In genomic region chr2:199875400-199875799, GRCh38 we compare ENCODE assay signal across 16 cellular contexts. TPM values are rescaled to one million over a fixed set of nuclear protein-coding genes. Genes with fewer than 3 reads are reported as not detected.
DNase-seq lines count a peak whose midpoint lies in the region; ATAC-seq and TF ChIP-seq lines count a peak whose summit lies in the region.
"Had no signal": no experiment of that assay in that cellular context is flagged by ENCODE, and none has a peak within 500 bp of the region (broad histone marks: within the 10 kb centered on the region; RNA-seq: fewer than 3 reads in every experiment).

No MANE protein-coding gene starts in this region.

- TF ChIP-seq POLR2A in esophagus muscularis mucosa (IDR thresholded peaks at IDR 0.05; ENCODE audit: low read depth): no peak

- H3K9me3 ChIP-seq in ascending aorta (peaks cover 0 to 3% of the 10 kb centered on the region in 2 donors), esophagus muscularis mucosa (peaks cover 0 to 13% (median 6%) of the 10 kb centered on the region in 4 donors)

- intact Hi-C loops in ascending aorta (cut with DNase I) (no loop called here), esophagus muscularis mucosa (cut with DNase I) (no loop called here)

- H3K4me1 Mint-ChIP-seq in HFFc6 (ENCODE audit: low read depth): peaks cover 6% of the 10 kb centered on the region; the same call in 1 of the 2 replicates
- H3K4me1 Mint-ChIP-seq in chondrocyte (ENCODE audit: low read depth): peaks cover 28% of the 10 kb centered on the region
- no peaks in the 10 kb centered on the region for H3K4me1 Mint-ChIP-seq in T-cell

- H3K9me3 Mint-ChIP-seq in HFFc6 (peaks cover 15% of the 10 kb centered on the region), chondrocyte (ENCODE audit: low read depth) (peaks cover 17% of the 10 kb centered on the region), T-cell (peaks cover 10 to 16% (median 15%) of the 10 kb centered on the region in 3 donors)

- H3K36me3 Mint-ChIP-seq in HFFc6 (ENCODE audit: low read depth) (0 out of 2 replicates have a peak, but pooled peaks cover 6% of the 10 kb centered on the region), chondrocyte (ENCODE audit: low read depth) (peaks cover 10% of the 10 kb centered on the region), T-cell (peaks cover 12% of the 10 kb centered on the region)

- TF ChIP-seq EP300 in esophagus muscularis mucosa (IDR thresholded peaks at IDR 0.05): no peak

- no CpG with 5 or more reads among the region's 1 CpG for WGBS in mesendoderm (ENCODE audit: extremely low coverage, insufficient coverage, low lambda C conversion rate)
- 84% methylated on average over 1 of the region's 1 CpG for WGBS in esophagus muscularis mucosa

- H3K4me3 Mint-ChIP-seq in HFFc6: no peak overlapping the region
- no peak overlapping the region for H3K4me3 Mint-ChIP-seq in chondrocyte (ENCODE audit: unreplicated experiment)
- H3K4me3 Mint-ChIP-seq in T-cell: no peak overlapping the region

- H3K23ac ChIP-seq in mesendoderm (ENCODE audit: low read length): no peak overlapping the region

- H3K27me3 Mint-ChIP-seq in HFFc6 (ENCODE audit: insufficient read depth): no peaks in the 10 kb centered on the region
- no peaks in the 10 kb centered on the region for H3K27me3 Mint-ChIP-seq in chondrocyte (ENCODE audit: low read depth)
- H3K27me3 Mint-ChIP-seq in T-cell: peaks cover 22 to 24% of the 10 kb centered on the region in 2 donors

- H4K8ac ChIP-seq in mesendoderm (ENCODE audit: low read depth, low read length): no peak overlapping the region

- H3K79me2 ChIP-seq in mesendoderm (ENCODE audit: control insufficient read depth, insufficient read depth, low read length): no peaks in the 10 kb centered on the region

- no peak overlapping the region for H2BK120ac ChIP-seq in mesendoderm (ENCODE audit: low read depth, low read length)

- H2AK5ac ChIP-seq in mesendoderm (ENCODE audit: low read length): no peak overlapping the region

- no peak overlapping the region for H3K4me2 ChIP-seq in mesendoderm (ENCODE audit: low read length)

- H3K27ac Mint-ChIP-seq in HFFc6: no peak overlapping the region
- peak overlapping the region; percentile 57 for H3K27ac Mint-ChIP-seq in chondrocyte (ENCODE audit: unreplicated experiment)
- no peak overlapping the region for H3K27ac Mint-ChIP-seq in T-cell

- no peak overlapping the region for H2BK5ac ChIP-seq in mesendoderm (ENCODE audit: low read length)

- H2BK15ac ChIP-seq in mesendoderm (replicated peaks; ENCODE audit: low read depth): no peak overlapping the region

- H3K18ac ChIP-seq in mesendoderm (ENCODE audit: low read length): no peak overlapping the region

- no peak overlapping the region for H3K4ac ChIP-seq in mesendoderm (ENCODE audit: low read depth, low read length)

- DNase-seq in BJ (ENCODE audit: low read depth) (peak; percentile 32), HFFc6 (peak; percentile 26), chondrocyte (ENCODE audit: low spot score) (no peak), mesendoderm (peak; percentile 74), ascending aorta (ENCODE audit: low spot score in 2 of 2) (no peak), NCI-H1417 treated with DMSO at 0.1 percent for 48 hours (lab: John Stamatoyannopoulos, UW) (no peak), T-cell (no peak), esophagus muscularis mucosa (ENCODE audit: extremely low spot score) (no peak)
- DNase-seq: Caco-2, NCI-H1436, NCI-H2029 treated with DMSO at 0.1 percent for 48 hours, NCI-H2171 treated with DMSO at 0.1 percent for 48 hours, NCI-H774, PC-3, SJCRH30 had no signal

- TF ChIP-seq CTCF in BJ (IDR thresholded peaks at IDR 0.05; ENCODE audit: insufficient read depth, low read depth, low read length): no peak
- TF ChIP-seq CTCF in HFFc6 (IDR thresholded peaks at IDR 0.05): no peak
- TF ChIP-seq CTCF in chondrocyte (IDR thresholded peaks at IDR 0.05): no peak
- no peak for TF ChIP-seq CTCF in ascending aorta (IDR thresholded peaks at IDR 0.05)
- no peak for TF ChIP-seq CTCF in esophagus muscularis mucosa (IDR thresholded peaks at IDR 0.05)

- no peak overlapping the region for H3K9ac ChIP-seq in mesendoderm (ENCODE audit: low read length)

- H3K27me3 ChIP-seq in BJ (ENCODE audit: control insufficient read depth, insufficient read depth, low read length) (0 out of 2 replicates have a peak, but pooled peaks cover 1% of the 10 kb centered on the region), mesendoderm (ENCODE audit: insufficient read depth, low read length, poor library complexity) (no peaks in the 10 kb centered on the region), ascending aorta (no peaks in the 10 kb centered on the region), esophagus muscularis mucosa (no peaks in the 10 kb centered on the region)
- H3K27me3 ChIP-seq: SJCRH30 had no signal

- H3K36me3 ChIP-seq in BJ (ENCODE audit: control insufficient read depth, insufficient read depth, low read length): no peaks in the 10 kb centered on the region
- H3K36me3 ChIP-seq in mesendoderm (ENCODE audit: control insufficient read depth, insufficient read depth, low read length): no peaks in the 10 kb centered on the region
- H3K36me3 ChIP-seq in ascending aorta: no peaks in the 10 kb centered on the region
- no peaks in the 10 kb centered on the region for H3K36me3 ChIP-seq in esophagus muscularis mucosa
- H3K36me3 ChIP-seq: SJCRH30 had no signal

- H4K5ac ChIP-seq in mesendoderm (ENCODE audit: low read length): no peak overlapping the region

- H3K4me1 ChIP-seq in mesendoderm (ENCODE audit: control insufficient read depth, low read depth, low read length): no peaks in the 10 kb centered on the region
- no peaks in the 10 kb centered on the region for H3K4me1 ChIP-seq in ascending aorta
- no peaks in the 10 kb centered on the region for H3K4me1 ChIP-seq in esophagus muscularis mucosa
- H3K4me1 ChIP-seq: Caco-2, SJCRH30 had no signal

- no peak for ATAC-seq in T-cell (replicated peaks in 1 of 4)
- ATAC-seq: GM12878, PC-3 had no signal

- POLR2A ChIA-PET in BJ (lab: Charles Lee): no interaction called here
- POLR2A ChIA-PET in T-cell (lab: Charles Lee): no interaction called here

- CTCF ChIA-PET in BJ (lab: Yijun Ruan, JAX): interaction anchor here (0.6 kb wide), 2 partner anchors 121 to 1356 kb away, joined by 3 to 4 read pairs; no protein-coding TSS in a partner anchor
- CTCF ChIA-PET in T-cell (lab: Charles Lee): no interaction called here

- H3K27ac ChIP-seq in mesendoderm (ENCODE audit: low read depth, low read length) (no peak overlapping the region), ascending aorta (no peak overlapping the region), esophagus muscularis mucosa (replicated peaks in 1 of 4) (no peak overlapping the region)
- H3K27ac ChIP-seq: SJCRH30 had no signal

- H3K79me1 ChIP-seq in mesendoderm (ENCODE audit: low read length): no peaks in the 10 kb centered on the region

- no peak overlapping the region for H3K56ac ChIP-seq in mesendoderm (ENCODE audit: low read length)

- H3K4me3 ChIP-seq in BJ (ENCODE audit: low read depth, low read length) (no peak overlapping the region), mesendoderm (ENCODE audit: low read length) (no peak overlapping the region), ascending aorta (no peak overlapping the region), esophagus muscularis mucosa (no peak overlapping the region)
- H3K4me3 ChIP-seq: GM12878, SJCRH30 had no signal

RNA-seq across cellular contexts. Expression of gene FTCDNL1, which starts 24.4 kb away (rescaled TPM):
- polyA plus RNA-seq in BJ (2011; rRNA removed): 0.29 and 0.31 TPM in 2 replicates
- polyA minus RNA-seq in BJ (2011; rRNA and poly(A)+ RNA removed): not detected in 2 replicates
- total RNA-seq in HFFc6 (2021; fragmentation: NEBNext Ultra II Directional; extraction: Animal tissue kit (Norgen Biotek cat#: 25700)): under 1 TPM; 0.43 to 0.80 (median 0.64) TPM
- total RNA-seq in chondrocyte (0.34 to 1.2 TPM (median 0.65 TPM) in 3 replicates), ascending aorta (3.4 TPM), T-cell (1 to 10 TPM in 4 of 5 donors, under 1 TPM in 1; 0.77 to 3.8 (median 2.6) TPM), esophagus muscularis mucosa (1 to 10 TPM; 1.2 to 5.3 (median 2.0) TPM)
- 0.17 TPM for polyA plus RNA-seq in mesendoderm (2013, experiment 1 of 2)
- polyA plus RNA-seq in mesendoderm (2013, experiment 2 of 2): 0.22 TPM

RNA-seq across cellular contexts. Expression of gene C2orf69, which starts 35.7 kb away (rescaled TPM):
- polyA plus RNA-seq in BJ (2011; rRNA removed): 2.0 and 4.0 TPM in 2 replicates
- 1.2 and 1.9 TPM in 2 replicates for polyA minus RNA-seq in BJ (2011; rRNA and poly(A)+ RNA removed)
- total RNA-seq in HFFc6 (2021; fragmentation: NEBNext Ultra II Directional; extraction: Animal tissue kit (Norgen Biotek cat#: 25700)): 10 to 100 TPM; 11.8 to 15.2 (median 14.4) TPM
- 8.9 to 10.1 TPM (median 9.8 TPM) in 3 replicates for total RNA-seq in chondrocyte
- 12.2 TPM for polyA plus RNA-seq in mesendoderm (2013, experiment 1 of 2)
- 12.5 TPM for polyA plus RNA-seq in mesendoderm (2013, experiment 2 of 2)
- 1.9 TPM for total RNA-seq in ascending aorta
- 10 to 100 TPM; 12.3 to 12.9 (median 12.6) TPM for total RNA-seq in T-cell
- 10 to 100 TPM; 10.4 to 15.0 (median 12.0) TPM for total RNA-seq in esophagus muscularis mucosa

Comparison
In these comparisons a context has a peak if more than half of its experiments do, and no peak if none do; other contexts are left out.
1. DNase-seq: peak in BJ (single experiment), HFFc6 (single experiment) and mesendoderm (single experiment); none in chondrocyte (single experiment), ascending aorta (0 of 2), NCI-H1417 treated with DMSO at 0.1 percent for 48 hours (single experiment), T-cell (0 of 34) and esophagus muscularis mucosa (single experiment).